ENCODE assay signal across 20 cellular contexts in the genomic region with DNA sequence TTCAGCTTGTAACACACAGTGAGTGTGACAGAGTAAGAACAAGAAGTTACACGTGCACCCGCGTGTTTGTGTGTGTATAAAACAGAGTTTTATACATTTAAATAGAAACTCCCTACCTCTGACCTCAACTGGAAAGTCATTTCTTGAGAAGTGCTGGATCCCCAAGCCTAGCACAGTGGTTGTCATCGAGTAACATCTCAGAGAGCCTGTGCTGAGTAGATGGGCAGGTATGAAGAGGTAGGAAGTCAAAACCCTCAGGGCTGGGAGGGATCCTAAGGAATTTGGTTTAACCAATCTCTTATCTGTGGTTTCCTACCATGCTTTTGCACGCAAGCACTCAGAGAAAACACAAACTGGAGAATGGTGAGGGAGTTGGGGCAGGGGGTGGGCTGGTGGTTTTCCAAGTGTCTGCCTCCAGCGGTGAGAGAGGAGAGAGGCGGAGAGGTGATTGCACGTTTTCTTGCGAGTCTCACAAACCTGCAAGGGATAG. TPM values are rescaled to one million over a fixed set of nuclear protein-coding genes. Genes with fewer than 3 reads are reported as not detected.
DNase-seq lines count a peak whose midpoint lies in the region; ATAC-seq and TF ChIP-seq lines count a peak whose summit lies in the region.
"Had no signal": no experiment of that assay in that cellular context is flagged by ENCODE, and none has a peak within 500 bp of the region (broad histone marks: within the 10 kb centered on the region; RNA-seq: fewer than 3 reads in every experiment).

No MANE protein-coding gene starts in this region.

- peaks cover 60% of the 10 kb centered on the region for H3K4me1 Mint-ChIP-seq in GM23338

- no peak overlapping the region; the same call in 1 of the 2 replicates for H3K4me3 ChIP-seq in GM23338
- no peak overlapping the region for H3K4me3 ChIP-seq in KMS-11 (IDR thresholded peaks at IDR 0.05; ENCODE audit: insufficient read depth, low read depth, low read length)
- no peak overlapping the region for H3K4me3 ChIP-seq in left lung
- H3K4me3 ChIP-seq in MG63: no peak overlapping the region
- H3K4me3 ChIP-seq: sigmoid colon, SK-N-MC, tibial artery had no signal

- H3K4me1 ChIP-seq in GM23338 (ENCODE audit: insufficient read depth) (peaks cover 45% of the 10 kb centered on the region), KMS-11 (ENCODE audit: low read depth, poor library complexity, severe bottlenecking) (peaks cover 100% of the 10 kb centered on the region), left lung (no peaks in the 10 kb centered on the region)
- H3K4me1 ChIP-seq: BE2C, sigmoid colon, tibial artery had no signal

- peak; percentile 72 for ATAC-seq in GM23338
- ATAC-seq in left lung: peak; percentile 77
- ATAC-seq in GM19397 (IDR thresholded peaks at IDR 0.05; ENCODE audit: unreplicated experiment): no peak

- H3K9me3 Mint-ChIP-seq in GM23338: no peaks in the 10 kb centered on the region; the same call in 2 of the 3 replicates

- H2AFZ ChIP-seq in GM23338 (no peak overlapping the region), KMS-11 (ENCODE audit: low read depth) (no peak overlapping the region)

- H3K4me2 ChIP-seq in GM23338: peak overlapping the region; percentile 66
- peak overlapping the region; percentile 55 for H3K4me2 ChIP-seq in KMS-11

- H3K9me2 ChIP-seq in GM23338 (ENCODE audit: insufficient read depth): peaks cover 11% of the 10 kb centered on the region; the same call in 1 of the 2 replicates

- TF ChIP-seq CTCF in GM23338 (conservative IDR thresholded peaks at IDR 0.05; ENCODE audit: low read depth in 2 of 2) (peak in 1 of 2 experiments; percentile 4; a peak in 1 of 4 replicates), KMS-11 (conservative IDR thresholded peaks at IDR 0.05; ENCODE audit: low read depth, low read length) (no peak), left lung (IDR thresholded peaks at IDR 0.05) (no peak)

- 0 out of 2 replicates have a peak, but pooled peaks cover 2% of the 10 kb centered on the region for H3F3A ChIP-seq in GM23338 (replicated peaks; ENCODE audit: low read depth)

- H3K79me2 ChIP-seq in GM23338 (replicated peaks; ENCODE audit: insufficient read depth) (peaks cover 49% of the 10 kb centered on the region), KMS-11 (ENCODE audit: insufficient read depth, low read depth) (peaks cover 100% of the 10 kb centered on the region)

- peak overlapping the region; percentile 39; the same call in 1 of the 2 replicates for H3K9ac ChIP-seq in KMS-11

- H3K4me3 Mint-ChIP-seq in GM23338: no peak overlapping the region; the same call in 2 of the 3 replicates

- intact Hi-C loops in left lung (cut with DNase I): no loop called here

- peak; percentile 54 for DNase-seq in GM23338 (ENCODE audit: low spot score)
- peak; percentile 85 for DNase-seq in astrocyte of the hippocampus (ENCODE audit: low read depth, low spot score)
- DNase-seq in left lung: no peak
- DNase-seq in DMS53 (lab: John Stamatoyannopoulos, UW): no peak
- no peak for DNase-seq in NCI-H146 (lab: John Stamatoyannopoulos, UW)
- no peak for DNase-seq in MG63
- DNase-seq: BE2C; DMS153; NCI-H1105; NCI-H2227 treated with DMSO at 0.1 percent for 48 hours; sigmoid colon; stimulated activated CD4-positive, alpha-beta T cell treated with anti-CD3 and anti-CD28 coated beads, Interleukin-4, amount 100 ng/mL, for 1 hour; tibial artery; WERI-Rb-1 had no signal

- peaks cover 14% of the 10 kb centered on the region for H3K27me3 Mint-ChIP-seq in GM23338 (ENCODE audit: insufficient read depth, low read depth, poor library complexity)

- H3K27ac Mint-ChIP-seq in GM23338: no peak overlapping the region

- H3K27me3 ChIP-seq in GM23338 (ENCODE audit: insufficient read depth) (no peaks in the 10 kb centered on the region), KMS-11 (ENCODE audit: insufficient read depth, low read depth) (no peaks in the 10 kb centered on the region), left lung (peaks cover 0 to 4% of the 10 kb centered on the region in 2 donors), MG63 (no peaks in the 10 kb centered on the region; the same call in 1 of the 2 replicates)
- H3K27me3 ChIP-seq: BE2C had no signal

- H3K36me3 ChIP-seq in GM23338 (ENCODE audit: insufficient read depth) (no peaks in the 10 kb centered on the region), KMS-11 (ENCODE audit: insufficient read depth) (no peaks in the 10 kb centered on the region), left lung (no peaks in the 10 kb centered on the region), MG63 (no peaks in the 10 kb centered on the region)
- H3K36me3 ChIP-seq: BE2C, sigmoid colon, tibial artery, WERI-Rb-1 had no signal

- H3K9me3 ChIP-seq in left lung: peaks cover 0 to 3% of the 10 kb centered on the region in 2 donors
- H3K9me3 ChIP-seq in MG63: no peaks in the 10 kb centered on the region
- H3K9me3 ChIP-seq: BE2C, sigmoid colon had no signal

- H3K27ac ChIP-seq in GM23338 (ENCODE audit: low read depth) (no peak overlapping the region), KMS-11 (peak overlapping the region; percentile 94), left lung (peak overlapping the region in 1 of 2 donors; percentile 57)
- H3K27ac ChIP-seq: sigmoid colon, SK-N-MC, tibial artery, WERI-Rb-1 had no signal

- no peaks in the 10 kb centered on the region for H4K20me1 ChIP-seq in GM23338 (replicated peaks; ENCODE audit: insufficient read depth)
- no peaks in the 10 kb centered on the region for H4K20me1 ChIP-seq in KMS-11 (ENCODE audit: insufficient read depth)

- peaks cover 20% of the 10 kb centered on the region for H3K36me3 Mint-ChIP-seq in GM23338 (ENCODE audit: low read depth)

TF ChIP-seq in GM23338, 12 proteins besides CTCF, POLR2A, EP300 and RAD21 (continues in another document):
- TF ChIP-seq ZNF114 (CRISPR knock-in tag; IDR thresholded peaks at IDR 0.05): no peak
- TF ChIP-seq ZNF331 (CRISPR knock-in tag; IDR thresholded peaks at IDR 0.05; ENCODE audit: low read depth): no peak
- TF ChIP-seq, protein P1, sequence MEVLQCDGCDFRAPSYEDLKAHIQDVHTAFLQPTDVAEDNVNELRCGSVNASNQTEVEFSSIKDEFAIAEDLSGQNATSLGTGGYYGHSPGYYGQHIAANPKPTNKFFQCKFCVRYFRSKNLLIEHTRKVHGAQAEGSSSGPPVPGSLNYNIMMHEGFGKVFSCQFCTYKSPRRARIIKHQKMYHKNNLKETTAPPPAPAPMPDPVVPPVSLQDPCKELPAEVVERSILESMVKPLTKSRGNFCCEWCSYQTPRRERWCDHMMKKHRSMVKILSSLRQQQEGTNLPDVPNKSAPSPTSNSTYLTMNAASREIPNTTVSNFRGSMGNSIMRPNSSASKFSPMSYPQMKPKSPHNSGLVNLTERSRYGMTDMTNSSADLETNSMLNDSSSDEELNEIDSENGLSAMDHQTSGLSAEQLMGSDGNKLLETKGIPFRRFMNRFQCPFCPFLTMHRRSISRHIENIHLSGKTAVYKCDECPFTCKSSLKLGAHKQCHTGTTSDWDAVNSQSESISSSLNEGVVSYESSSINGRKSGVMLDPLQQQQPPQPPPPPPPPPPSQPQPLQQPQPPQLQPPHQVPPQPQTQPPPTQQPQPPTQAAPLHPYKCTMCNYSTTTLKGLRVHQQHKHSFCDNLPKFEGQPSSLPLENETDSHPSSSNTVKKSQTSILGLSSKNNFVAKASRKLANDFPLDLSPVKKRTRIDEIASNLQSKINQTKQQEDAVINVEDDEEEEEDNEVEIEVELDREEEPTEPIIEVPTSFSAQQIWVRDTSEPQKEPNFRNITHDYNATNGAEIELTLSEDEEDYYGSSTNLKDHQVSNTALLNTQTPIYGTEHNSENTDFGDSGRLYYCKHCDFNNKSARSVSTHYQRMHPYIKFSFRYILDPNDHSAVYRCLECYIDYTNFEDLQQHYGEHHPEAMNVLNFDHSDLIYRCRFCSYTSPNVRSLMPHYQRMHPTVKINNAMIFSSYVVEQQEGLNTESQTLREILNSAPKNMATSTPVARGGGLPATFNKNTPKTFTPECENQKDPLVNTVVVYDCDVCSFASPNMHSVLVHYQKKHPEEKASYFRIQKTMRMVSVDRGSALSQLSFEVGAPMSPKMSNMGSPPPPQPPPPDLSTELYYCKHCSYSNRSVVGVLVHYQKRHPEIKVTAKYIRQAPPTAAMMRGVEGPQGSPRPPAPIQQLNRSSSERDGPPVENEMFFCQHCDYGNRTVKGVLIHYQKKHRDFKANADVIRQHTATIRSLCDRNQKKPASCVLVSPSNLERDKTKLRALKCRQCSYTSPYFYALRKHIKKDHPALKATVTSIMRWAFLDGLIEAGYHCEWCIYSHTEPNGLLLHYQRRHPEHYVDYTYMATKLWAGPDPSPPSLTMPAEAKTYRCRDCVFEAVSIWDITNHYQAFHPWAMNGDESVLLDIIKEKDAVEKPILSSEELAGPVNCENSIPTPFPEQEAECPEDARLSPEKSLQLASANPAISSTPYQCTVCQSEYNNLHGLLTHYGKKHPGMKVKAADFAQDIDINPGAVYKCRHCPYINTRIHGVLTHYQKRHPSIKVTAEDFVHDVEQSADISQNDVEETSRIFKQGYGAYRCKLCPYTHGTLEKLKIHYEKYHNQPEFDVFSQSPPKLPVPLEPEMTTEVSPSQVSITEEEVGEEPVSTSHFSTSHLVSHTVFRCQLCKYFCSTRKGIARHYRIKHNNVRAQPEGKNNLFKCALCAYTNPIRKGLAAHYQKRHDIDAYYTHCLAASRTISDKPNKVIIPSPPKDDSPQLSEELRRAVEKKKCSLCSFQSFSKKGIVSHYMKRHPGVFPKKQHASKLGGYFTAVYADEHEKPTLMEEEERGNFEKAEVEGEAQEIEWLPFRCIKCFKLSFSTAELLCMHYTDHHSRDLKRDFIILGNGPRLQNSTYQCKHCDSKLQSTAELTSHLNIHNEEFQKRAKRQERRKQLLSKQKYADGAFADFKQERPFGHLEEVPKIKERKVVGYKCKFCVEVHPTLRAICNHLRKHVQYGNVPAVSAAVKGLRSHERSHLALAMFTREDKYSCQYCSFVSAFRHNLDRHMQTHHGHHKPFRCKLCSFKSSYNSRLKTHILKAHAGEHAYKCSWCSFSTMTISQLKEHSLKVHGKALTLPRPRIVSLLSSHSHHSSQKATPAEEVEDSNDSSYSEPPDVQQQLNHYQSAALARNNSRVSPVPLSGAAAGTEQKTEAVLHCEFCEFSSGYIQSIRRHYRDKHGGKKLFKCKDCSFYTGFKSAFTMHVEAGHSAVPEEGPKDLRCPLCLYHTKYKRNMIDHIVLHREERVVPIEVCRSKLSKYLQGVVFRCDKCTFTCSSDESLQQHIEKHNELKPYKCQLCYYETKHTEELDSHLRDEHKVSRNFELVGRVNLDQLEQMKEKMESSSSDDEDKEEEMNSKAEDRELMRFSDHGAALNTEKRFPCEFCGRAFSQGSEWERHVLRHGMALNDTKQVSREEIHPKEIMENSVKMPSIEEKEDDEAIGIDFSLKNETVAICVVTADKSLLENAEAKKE (CRISPR knock-in tag; IDR thresholded peaks at IDR 0.05): no peak

RNA-seq across cellular contexts. Expression of gene ACOXL, which starts 9.2 kb away (rescaled TPM):
- 14.7 and 15.7 TPM in 2 replicates for total RNA-seq in GM23338 (2014; rRNA removed; shearing (Covaris generic))
- 8.2 and 9.0 TPM in 2 replicates for polyA plus RNA-seq in GM23338 (2016; fragmentation: Nextera tagmentation; extraction: Ambion mirVana)
- 10 to 100 TPM; 29.3 to 30.3 TPM for total RNA-seq in left lung
- not detected in 2 replicates for total RNA-seq in MG63 (2014; rRNA removed; shearing (Covaris generic); ENCODE audit: low replicate concordance)
- total RNA-seq: HT1080, mesenteric fat pad, sigmoid colon had no signal
- polyA plus RNA-seq: esophagus had no signal

Comparison
In these comparisons a context has a peak if more than half of its experiments do, and no peak if none do; other contexts are left out.
1. DNase-seq: peak in GM23338 (single experiment) and astrocyte of the hippocampus (single experiment); none in left lung (0 of 2), DMS53 (single experiment), NCI-H146 (single experiment) and MG63 (single experiment).
2. RNA of gene ACOXL, which starts 9.2 kb away (total RNA-seq): 29.3 to 30.3 TPM in left lung and 14.7 to 15.7 TPM in GM23338; not detected in MG63; every median in the first group is over 10 times any median in the second.